8 cellular contexts compared by ENCODE assay signal in genomic region chr17:27455914-27456680, GRCh38. TPM values are rescaled to one million over a fixed set of nuclear protein-coding genes. Genes with fewer than 3 reads are reported as not detected.
DNase-seq lines count a peak whose midpoint lies in the region; ATAC-seq and TF ChIP-seq lines count a peak whose summit lies in the region.

Gene KSR1 (plus strand): TSS chr17:27456448. CDS start chr17:27456644, 196 bp downstream.

- no peaks in the 10 kb centered on the region for H3K9me3 Mint-ChIP-seq in naive B cell
- no peaks in the 10 kb centered on the region for H3K9me3 Mint-ChIP-seq in stimulated activated effector memory CD8-positive, alpha-beta T cell treated with anti-CD3 and anti-CD28 coated beads, Interleukin-12 subunit alpha, Interleukin-12 subunit beta, amount 100 ng/mL, for 72 hours

- peaks cover 8 to 28% (median 22%) of the 10 kb centered on the region in 3 donors for H3K4me1 Mint-ChIP-seq in naive B cell
- peaks cover 38% of the 10 kb centered on the region for H3K4me1 Mint-ChIP-seq in stimulated activated effector memory CD8-positive, alpha-beta T cell treated with anti-CD3 and anti-CD28 coated beads, Interleukin-12 subunit alpha, Interleukin-12 subunit beta, amount 100 ng/mL, for 72 hours

- DNase-seq in COLO668 (lab: John Stamatoyannopoulos, UW; ENCODE audit: unreplicated experiment) (peak; percentile 85), HT1080 (ENCODE audit: low read depth) (peak; percentile 64), fibroblast of gingiva (ENCODE audit: low read depth) (peak; percentile 57), naive B cell (peak; percentile 76)
- peak; percentile 86 to 88 for DNase-seq in activated T-cell treated with anti-CD3 and anti-CD28 coated beads, Interleukin-2, amount 50 U/mL, for 48 hours
- peak; percentile 62 to 85 for DNase-seq in stimulated activated effector memory CD8-positive, alpha-beta T cell treated with anti-CD3 and anti-CD28 coated beads, Interleukin-12 subunit alpha, Interleukin-12 subunit beta, amount 100 ng/mL, for 72 hours (ENCODE audit: low spot score in 2 of 2)

- H3K27me3 Mint-ChIP-seq in naive B cell, result no peaks in the 10 kb centered on the region

- H3K4me3 Mint-ChIP-seq in naive B cell, result peak within 1 kb of the TSS; percentile 72 to 96 (median 88)
- H3K4me3 Mint-ChIP-seq in stimulated activated effector memory CD8-positive, alpha-beta T cell treated with anti-CD3 and anti-CD28 coated beads, Interleukin-12 subunit alpha, Interleukin-12 subunit beta, amount 100 ng/mL, for 72 hours, result peak within 1 kb of the TSS; percentile 83

- ATAC-seq in GM19463 (IDR thresholded peaks at IDR 0.05; ENCODE audit: unreplicated experiment) (peak; percentile 89), naive B cell (ENCODE audit: low read depth in 2 of 2) (peak; percentile 93 to 95)
- ATAC-seq in stimulated activated effector memory CD8-positive, alpha-beta T cell treated with anti-CD3 and anti-CD28 coated beads, Interleukin-12 subunit alpha, Interleukin-12 subunit beta, amount 100 ng/mL, for 72 hours, result peak; percentile 95

- peak within 1 kb of the TSS in 5 of 6 donors; percentile 49 to 85 (median 80) for H3K27ac Mint-ChIP-seq in naive B cell
- H3K27ac Mint-ChIP-seq in stimulated activated effector memory CD8-positive, alpha-beta T cell treated with anti-CD3 and anti-CD28 coated beads, Interleukin-12 subunit alpha, Interleukin-12 subunit beta, amount 100 ng/mL, for 72 hours, result peak within 1 kb of the TSS; percentile 58

- H3K36me3 Mint-ChIP-seq in naive B cell, result no peaks in the 10 kb centered on the region
- peaks cover 7% of the 10 kb centered on the region for H3K36me3 Mint-ChIP-seq in stimulated activated effector memory CD8-positive, alpha-beta T cell treated with anti-CD3 and anti-CD28 coated beads, Interleukin-12 subunit alpha, Interleukin-12 subunit beta, amount 100 ng/mL, for 72 hours

TF ChIP-seq in PFSK-1, 5 proteins besides CTCF, POLR2A, EP300 and RAD21:
- TF ChIP-seq SIN3A (IDR thresholded peaks at IDR 0.05; ENCODE audit: borderline replicate concordance, insufficient read depth, low read length) (no peak), FOXP2 (optimal IDR thresholded peaks at IDR 0.05; ENCODE audit: borderline replicate concordance, extremely low read depth, extremely low read length, insufficient read depth) (peak; percentile 35), POLR2AphosphoS5 (IDR thresholded peaks at IDR 0.05; ENCODE audit: low read depth, low read length) (peak; percentile 68), TAF1 (IDR thresholded peaks at IDR 0.05; ENCODE audit: borderline replicate concordance, insufficient read depth, low read length) (0 out of 2 replicates have a peak, but pooled peaks have one; percentile 52), REST (IDR thresholded peaks at IDR 0.05; ENCODE audit: insufficient read depth in 1 of 2, low read depth in 2 of 2, low read length in 2 of 2) (no peak)

RNA-seq across cellular contexts. Expression of gene KSR1, which starts in this region (rescaled TPM):
- 3.4 and 4.5 TPM in 2 replicates for total RNA-seq in HT1080 (2014; rRNA removed; shearing (Covaris generic))
- 5.1 and 6.6 TPM in 2 replicates for polyA plus RNA-seq in HT1080 (2015; cell fraction: cytosol; rRNA removed)
- polyA plus RNA-seq in HT1080 (2015; cell fraction: nucleus; rRNA removed), result 18.5 and 20.1 TPM in 2 replicates
- 16.3 TPM for polyA plus RNA-seq in PFSK-1 (2012; ENCODE audit: insufficient read length, low read depth)
- 1 to 10 TPM in 5 of 6 donors, under 1 TPM in 1; 0.38 to 4.4 (median 2.3) TPM for polyA plus RNA-seq in naive B cell (ENCODE audit: low read depth in 6 of 6)

Comparison
In these comparisons a context has a peak if more than half of its experiments do, and no peak if none do; other contexts are left out.
1. Peak in every context shown above with its lines: DNase-seq and ATAC-seq.